ENCODE assay signal across 8 cellular contexts in genomic region chr7:23531794-23532489, GRCh38. TPM values are rescaled to one million over a fixed set of nuclear protein-coding genes. Genes with fewer than 3 reads are reported as not detected.
DNase-seq lines count a peak whose midpoint lies in the region; ATAC-seq lines count a peak whose summit lies in the region.

TSS of gene TRA2A (minus strand) at chr7:23531981. CDS start at chr7:23531824, 157 bp downstream.

- peak; percentile 87 for ATAC-seq in GM19397 (IDR thresholded peaks at IDR 0.05; ENCODE audit: unreplicated experiment)
- peak; percentile 83 for ATAC-seq in HG03565 (IDR thresholded peaks at IDR 0.05; ENCODE audit: unreplicated experiment)
- ATAC-seq in left lobe of liver, result peak; percentile 96

- DNase-seq in CD1c-positive myeloid dendritic cell (ENCODE audit: extremely low spot score) (peak; percentile 99), NCI-H748 treated with DMSO at 0.1 percent for 48 hours (lab: John Stamatoyannopoulos, UW) (peak; percentile 87), dedifferentiated amniotic fluid mesenchymal stem cell (ENCODE audit: extremely low spot score) (peak; percentile 97), left lobe of liver (ENCODE audit: low spot score) (peak; percentile 98)
- DNase-seq in activated CD4-positive, alpha-beta T cell treated with anti-CD3 and anti-CD28 coated beads, Interleukin-2, amount 50 U/mL, for 24 hours (ENCODE audit: low read depth in 1 of 2, low spot score in 1 of 2), result peak; percentile 95 to 97
- DNase-seq in stimulated activated CD4-positive, alpha-beta T cell treated with anti-CD3 and anti-CD28 coated beads, Interleukin-2, amount 100 ng/mL, for 24 hours, result peak; percentile 97 to 98

RNA-seq across cellular contexts. Expression of gene TRA2A, which starts in this region (rescaled TPM):
- 28.4 TPM for total RNA-seq in left lobe of liver

Comparison
In these comparisons a context has a peak if more than half of its experiments do, and no peak if none do; other contexts are left out.
1. Peak in every context shown above with its lines: DNase-seq and ATAC-seq.